9 cellular contexts compared by ENCODE assay signal in the genomic region with DNA sequence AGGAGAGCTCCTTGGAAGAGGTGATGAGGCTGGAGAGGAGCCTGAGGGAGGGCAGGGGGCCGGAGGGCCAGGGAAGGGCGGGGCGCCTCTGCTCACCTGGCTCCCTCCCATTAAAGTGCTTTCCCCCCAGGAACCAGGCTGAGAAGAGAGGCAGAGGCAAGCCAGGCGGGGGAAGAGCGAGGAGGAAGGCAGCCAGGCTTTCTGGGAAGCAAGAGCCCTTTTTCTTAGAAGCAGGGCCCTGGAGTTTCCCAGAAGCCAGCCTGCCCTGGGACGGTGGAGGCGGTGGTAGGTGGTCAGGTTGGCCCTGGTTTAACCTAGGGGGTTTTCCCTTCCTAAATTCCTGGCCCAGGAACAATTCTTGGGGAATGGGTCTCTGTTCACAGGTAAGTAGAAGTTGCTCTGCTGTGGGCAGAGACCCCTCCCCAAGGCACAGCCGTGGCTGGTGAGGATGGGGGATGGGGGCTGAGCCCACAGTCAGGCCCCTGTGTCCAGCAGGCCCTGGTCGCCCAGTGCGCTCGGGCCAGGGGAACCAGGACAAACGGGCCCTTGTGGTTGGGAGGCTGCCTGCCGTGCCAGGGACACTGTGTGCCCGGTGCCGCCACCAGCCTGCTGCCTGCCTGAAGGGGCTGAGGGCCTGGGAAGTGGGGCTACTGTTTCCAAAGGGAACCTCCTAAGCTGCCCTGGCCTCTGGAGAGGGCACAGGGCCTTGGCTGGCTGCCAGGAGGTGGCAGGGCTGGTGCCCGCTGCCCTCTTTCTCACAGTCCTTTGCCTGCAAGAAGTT. TPM values are rescaled to one million over a fixed set of nuclear protein-coding genes. Genes with fewer than 3 reads are reported as not detected.
A peak's percentile ranks its signal among the peaks of the same experiment; 100 is the strongest.
DNase-seq lines count a peak whose midpoint lies in the region; ATAC-seq and TF ChIP-seq lines count a peak whose summit lies in the region.
"Had no signal": no experiment of that assay in that cellular context is flagged by ENCODE, and none has a peak within 500 bp of the region (broad histone marks: within the 10 kb centered on the region; RNA-seq: fewer than 3 reads in every experiment).

No MANE protein-coding gene starts in this region.

- ATAC-seq in GM18858 (IDR thresholded peaks at IDR 0.05; ENCODE audit: unreplicated experiment) (no peak), HG02642 (IDR thresholded peaks at IDR 0.05; ENCODE audit: poor library complexity, unreplicated experiment) (no peak), HG02571 (IDR thresholded peaks at IDR 0.05; ENCODE audit: unreplicated experiment) (no peak)

- H3K4me1 Mint-ChIP-seq in activated T-helper 2 cell treated with anti-CD3 and anti-CD28 coated beads, Interferon-gamma antibody, Interleukin-2, Interleukin-4, amounts not matched to agents 10 μg/mL and 5 μg/mL and 100 μg/mL, durations not matched to agents 14 hours and 24 hours and 36 hours (ENCODE audit: low read depth): peaks cover 56% of the 10 kb centered on the region

- intact Hi-C loops in activated T-helper 2 cell treated with anti-CD3 and anti-CD28 coated beads, Interferon-gamma antibody, Interleukin-2, Interleukin-4, amounts not matched to agents 10 μg/mL and 5 μg/mL and 100 μg/mL, durations not matched to agents 14 hours and 24 hours and 36 hours (cut with micrococcal nuclease): no loop called here

- no peak overlapping the region for H3K4me3 ChIP-seq in right atrium auricular region
- H3K4me3 ChIP-seq: smooth muscle cell had no signal

- no peaks in the 10 kb centered on the region for H3K27me3 Mint-ChIP-seq in activated T-helper 2 cell treated with anti-CD3 and anti-CD28 coated beads, Interferon-gamma antibody, Interleukin-2, Interleukin-4, amounts not matched to agents 10 μg/mL and 5 μg/mL and 100 μg/mL, durations not matched to agents 14 hours and 24 hours and 36 hours (ENCODE audit: low read depth)

- peaks cover 17% of the 10 kb centered on the region for H3K36me3 Mint-ChIP-seq in activated T-helper 2 cell treated with anti-CD3 and anti-CD28 coated beads, Interferon-gamma antibody, Interleukin-2, Interleukin-4, amounts not matched to agents 10 μg/mL and 5 μg/mL and 100 μg/mL, durations not matched to agents 14 hours and 24 hours and 36 hours (ENCODE audit: low read depth)

- TF ChIP-seq RAD21 in Ishikawa (IDR thresholded peaks at IDR 0.05; ENCODE audit: low read depth): no peak

- no peaks in the 10 kb centered on the region for H3K27me3 ChIP-seq in right atrium auricular region

- no peak for TF ChIP-seq CTCF in right atrium auricular region (IDR thresholded peaks at IDR 0.05)

- DNase-seq in activated T-helper 2 cell treated with anti-CD3 and anti-CD28 coated beads, Interferon-gamma antibody, Interleukin-2, Interleukin-4, amounts not matched to agents 10 μg/mL and 5 μg/mL and 100 μg/mL, durations not matched to agents 14 hours and 24 hours and 36 hours (ENCODE audit: low spot score): no peak
- DNase-seq in right atrium auricular region (ENCODE audit: low spot score) (no peak), NCI-H345 (lab: John Stamatoyannopoulos, UW) (no peak)
- peak; percentile 59 for DNase-seq in stimulated activated CD8-positive, alpha-beta memory T cell treated with anti-CD3 and anti-CD28 coated beads, Interleukin-4, amount 100 ng/mL, for 48 hours

- peak overlapping the region; percentile 35 for H3K4me3 Mint-ChIP-seq in activated T-helper 2 cell treated with anti-CD3 and anti-CD28 coated beads, Interferon-gamma antibody, Interleukin-2, Interleukin-4, amounts not matched to agents 10 μg/mL and 5 μg/mL and 100 μg/mL, durations not matched to agents 14 hours and 24 hours and 36 hours (ENCODE audit: low read depth)

- peak overlapping the region; percentile 93 to 94 for H3K27ac ChIP-seq in right atrium auricular region

- H3K4me1 ChIP-seq in right atrium auricular region: peaks cover 0 to 98% of the 10 kb centered on the region in 2 donors

- H3K36me3 ChIP-seq in right atrium auricular region: no peaks in the 10 kb centered on the region

- H3K9me3 Mint-ChIP-seq in activated T-helper 2 cell treated with anti-CD3 and anti-CD28 coated beads, Interferon-gamma antibody, Interleukin-2, Interleukin-4, amounts not matched to agents 10 μg/mL and 5 μg/mL and 100 μg/mL, durations not matched to agents 14 hours and 24 hours and 36 hours: no peaks in the 10 kb centered on the region

- no peak for TF ChIP-seq EP300 in Ishikawa (IDR thresholded peaks at IDR 0.05; ENCODE audit: borderline replicate concordance)

- H3K27ac Mint-ChIP-seq in activated T-helper 2 cell treated with anti-CD3 and anti-CD28 coated beads, Interferon-gamma antibody, Interleukin-2, Interleukin-4, amounts not matched to agents 10 μg/mL and 5 μg/mL and 100 μg/mL, durations not matched to agents 14 hours and 24 hours and 36 hours: peak overlapping the region; percentile 93

- no peaks in the 10 kb centered on the region for H3K9me3 ChIP-seq in right atrium auricular region

TF ChIP-seq in Ishikawa, 13 proteins besides CTCF, POLR2A, EP300 and RAD21:
- peak; percentile 28; the same call in 1 of the 2 replicates for TF ChIP-seq NFIC (IDR thresholded peaks at IDR 0.05)
- TF ChIP-seq, protein P1, sequence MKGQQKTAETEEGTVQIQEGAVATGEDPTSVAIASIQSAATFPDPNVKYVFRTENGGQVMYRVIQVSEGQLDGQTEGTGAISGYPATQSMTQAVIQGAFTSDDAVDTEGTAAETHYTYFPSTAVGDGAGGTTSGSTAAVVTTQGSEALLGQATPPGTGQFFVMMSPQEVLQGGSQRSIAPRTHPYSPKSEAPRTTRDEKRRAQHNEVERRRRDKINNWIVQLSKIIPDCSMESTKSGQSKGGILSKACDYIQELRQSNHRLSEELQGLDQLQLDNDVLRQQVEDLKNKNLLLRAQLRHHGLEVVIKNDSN (IDR thresholded peaks at IDR 0.05): no peak

RNA-seq across cellular contexts. Expression of gene RALGDS, which starts 16.6 kb away (rescaled TPM):
- 78.8 and 85.8 TPM in 2 replicates for total RNA-seq in activated T-helper 2 cell treated with anti-CD3 and anti-CD28 coated beads, Interferon-gamma antibody, Interleukin-2, Interleukin-4, amounts not matched to agents 10 μg/mL and 5 μg/mL and 100 μg/mL, durations not matched to agents 14 hours and 24 hours and 36 hours
- total RNA-seq in right atrium auricular region: 10 to 100 TPM; 26.7 to 30.1 TPM

RNA-seq across cellular contexts. Expression of gene GBGT1, which starts 26.1 kb away (rescaled TPM):
- total RNA-seq in activated T-helper 2 cell treated with anti-CD3 and anti-CD28 coated beads, Interferon-gamma antibody, Interleukin-2, Interleukin-4, amounts not matched to agents 10 μg/mL and 5 μg/mL and 100 μg/mL, durations not matched to agents 14 hours and 24 hours and 36 hours: 6.8 and 7.4 TPM in 2 replicates
- 10 to 100 TPM; 15.5 to 16.8 TPM for total RNA-seq in right atrium auricular region
